ENCODE assay signal across 14 cellular contexts in the genomic region with DNA sequence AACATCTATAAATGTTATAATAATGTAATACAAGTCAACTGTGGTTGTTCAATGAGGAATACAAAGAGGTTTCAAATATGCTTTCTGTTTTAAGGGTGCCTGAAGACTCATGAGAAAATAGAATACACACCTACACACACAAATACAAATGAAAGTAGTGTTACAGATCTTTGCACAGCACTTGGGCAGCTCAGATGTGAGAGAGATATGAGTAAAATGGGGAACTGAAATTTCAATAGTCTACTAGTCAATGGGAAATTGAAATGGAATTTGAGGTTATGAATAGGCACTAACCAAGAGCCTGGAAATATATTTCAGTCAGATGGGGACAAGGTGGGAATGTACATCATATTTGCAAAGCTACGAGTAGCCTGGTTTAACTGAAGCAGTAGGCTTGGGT.
DNase-seq lines count a peak whose midpoint lies in the region; ATAC-seq lines count a peak whose summit lies in the region.
"Had no signal": no experiment of that assay in that cellular context is flagged by ENCODE, and none has a peak within 500 bp of the region (broad histone marks: within the 10 kb centered on the region; RNA-seq: fewer than 3 reads in every experiment).

No MANE protein-coding gene starts in this region.

- H3K27ac Mint-ChIP-seq in activated naive CD4-positive, alpha-beta T cell treated with anti-CD3 and anti-CD28 coated beads, Interleukin-2, amount 50 U/mL, for 24 hours, result peak overlapping the region; percentile 31
- no peak overlapping the region for H3K27ac Mint-ChIP-seq in activated naive CD4-positive, alpha-beta T cell treated with anti-CD3 and anti-CD28 coated beads, Interleukin-2, amount 10 ng/mL, durations not matched to agents 7 days and 5 days
- H3K27ac Mint-ChIP-seq: naive thymus-derived CD4-positive, alpha-beta T cell had no signal

- peaks cover 10% of the 10 kb centered on the region for H3K9me3 Mint-ChIP-seq in activated naive CD4-positive, alpha-beta T cell treated with anti-CD3 and anti-CD28 coated beads, Interleukin-2, amount 50 U/mL, for 24 hours
- peaks cover 4% of the 10 kb centered on the region for H3K9me3 Mint-ChIP-seq in activated naive CD4-positive, alpha-beta T cell treated with anti-CD3 and anti-CD28 coated beads, Interleukin-2, amount 10 ng/mL, durations not matched to agents 7 days and 5 days

- H3K36me3 Mint-ChIP-seq in activated naive CD4-positive, alpha-beta T cell treated with anti-CD3 and anti-CD28 coated beads, Interleukin-2, amount 50 U/mL, for 24 hours, result no peaks in the 10 kb centered on the region
- H3K36me3 Mint-ChIP-seq in activated naive CD4-positive, alpha-beta T cell treated with anti-CD3 and anti-CD28 coated beads, Interleukin-2, amount 10 ng/mL, durations not matched to agents 7 days and 5 days, result no peaks in the 10 kb centered on the region
- H3K36me3 Mint-ChIP-seq: naive thymus-derived CD4-positive, alpha-beta T cell had no signal

- peak; percentile 83 for ATAC-seq in HG02610 (IDR thresholded peaks at IDR 0.05; ENCODE audit: unreplicated experiment)
- ATAC-seq in HG03159 (IDR thresholded peaks at IDR 0.05; ENCODE audit: unreplicated experiment), result peak; percentile 65
- ATAC-seq: foreskin keratinocyte; naive thymus-derived CD4-positive, alpha-beta T cell had no signal

- no peaks in the 10 kb centered on the region for H3K27me3 Mint-ChIP-seq in activated naive CD4-positive, alpha-beta T cell treated with anti-CD3 and anti-CD28 coated beads, Interleukin-2, amount 50 U/mL, for 24 hours
- H3K27me3 Mint-ChIP-seq in activated naive CD4-positive, alpha-beta T cell treated with anti-CD3 and anti-CD28 coated beads, Interleukin-2, amount 10 ng/mL, durations not matched to agents 7 days and 5 days, result no peaks in the 10 kb centered on the region
- H3K27me3 Mint-ChIP-seq: naive thymus-derived CD4-positive, alpha-beta T cell had no signal

- CTCF ChIA-PET in activated naive CD4-positive, alpha-beta T cell treated with anti-CD3 and anti-CD28 coated beads, Interleukin-2, amount 10 ng/mL, durations not matched to agents 7 days and 5 days (lab: Charles Lee), result no interaction called here

- no peak overlapping the region for H3K4me3 Mint-ChIP-seq in activated naive CD4-positive, alpha-beta T cell treated with anti-CD3 and anti-CD28 coated beads, Interleukin-2, amount 50 U/mL, for 24 hours
- no peak overlapping the region for H3K4me3 Mint-ChIP-seq in activated naive CD4-positive, alpha-beta T cell treated with anti-CD3 and anti-CD28 coated beads, Interleukin-2, amount 10 ng/mL, durations not matched to agents 7 days and 5 days
- H3K4me3 Mint-ChIP-seq: naive thymus-derived CD4-positive, alpha-beta T cell had no signal

- H3K4me1 Mint-ChIP-seq in activated naive CD4-positive, alpha-beta T cell treated with anti-CD3 and anti-CD28 coated beads, Interleukin-2, amount 50 U/mL, for 24 hours, result no peaks in the 10 kb centered on the region
- H3K4me1 Mint-ChIP-seq in activated naive CD4-positive, alpha-beta T cell treated with anti-CD3 and anti-CD28 coated beads, Interleukin-2, amount 10 ng/mL, durations not matched to agents 7 days and 5 days, result no peaks in the 10 kb centered on the region

- DNase-seq in activated naive CD4-positive, alpha-beta T cell treated with anti-CD3 and anti-CD28 coated beads, Interleukin-2, amount 50 U/mL, for 16 hours, result no peak
- DNase-seq in NOMO-1 treated with dmso at 0.1 percent for 144 hours (lab: John Stamatoyannopoulos, UW; ENCODE audit: unreplicated experiment), result no peak
- DNase-seq in iPS-NIHi11 (ENCODE audit: low spot score), result no peak
- DNase-seq in iPS-NIHi7 (ENCODE audit: extremely low spot score), result no peak
- DNase-seq in activated naive CD4-positive, alpha-beta T cell treated with anti-CD3 and anti-CD28 coated beads, Interleukin-2, amount 10 ng/mL, durations not matched to agents 7 days and 5 days, result no peak
- DNase-seq: activated effector memory CD4-positive, alpha-beta T cell treated with anti-CD3 and anti-CD28 coated beads, Interleukin-2, amount 50 U/mL, for 16 hours; C1 segment of cervical spinal cord; foreskin keratinocyte; naive thymus-derived CD4-positive, alpha-beta T cell; NCI-H2171; T-helper 1 cell had no signal
